In genomic region chr9:77981332-77981731, GRCh38 we compare ENCODE assay signal across 9 cellular contexts. TPM values are rescaled to one million over a fixed set of nuclear protein-coding genes. Genes with fewer than 3 reads are reported as not detected.
A peak's percentile ranks its signal among the peaks of the same experiment; 100 is the strongest.
DNase-seq lines count a peak whose midpoint lies in the region; ATAC-seq and TF ChIP-seq lines count a peak whose summit lies in the region.
"Had no signal": no experiment of that assay in that cellular context is flagged by ENCODE, and none has a peak within 500 bp of the region (broad histone marks: within the 10 kb centered on the region; RNA-seq: fewer than 3 reads in every experiment).

No MANE protein-coding gene starts in this region.

- H3K9me3 Mint-ChIP-seq in chondrocyte (ENCODE audit: low read depth) = no peaks in the 10 kb centered on the region
- no peaks in the 10 kb centered on the region for H3K9me3 Mint-ChIP-seq in naive thymus-derived CD4-positive, alpha-beta T cell
- H3K9me3 Mint-ChIP-seq: stimulated activated naive CD8-positive, alpha-beta T cell treated with anti-CD3 and anti-CD28 coated beads, Interleukin-15, Interleukin-2, amounts not matched to agents 100 ng/mL and 50 ng/mL, for 24 hours had no signal

- peaks cover 3% of the 10 kb centered on the region for H3K36me3 Mint-ChIP-seq in chondrocyte (ENCODE audit: low read depth)
- H3K36me3 Mint-ChIP-seq in naive thymus-derived CD4-positive, alpha-beta T cell = peaks cover 0 to 3% (median 0%) of the 10 kb centered on the region in 5 donors

- peak; percentile 11 for TF ChIP-seq CTCF in chondrocyte (IDR thresholded peaks at IDR 0.05)

- no peak overlapping the region for H3K18ac ChIP-seq in mesendoderm (ENCODE audit: low read length)

- peaks cover 52% of the 10 kb centered on the region for H3K4me1 Mint-ChIP-seq in chondrocyte (ENCODE audit: low read depth)
- H3K4me1 Mint-ChIP-seq in naive thymus-derived CD4-positive, alpha-beta T cell = peaks cover 59 to 89% (median 83%) of the 10 kb centered on the region in 7 donors

- no peak overlapping the region for H3K4me3 ChIP-seq in naive thymus-derived CD4-positive, alpha-beta T cell (ENCODE audit: low read length)
- H3K4me3 ChIP-seq in mesendoderm (ENCODE audit: low read length) = no peak overlapping the region

- WGBS in mesendoderm (ENCODE audit: extremely low coverage, insufficient coverage, low lambda C conversion rate) = no CpG with 5 or more reads among the region's 2 CpGs

- DNase-seq in NCI-H226 (peak; percentile 86), chondrocyte (ENCODE audit: low spot score) (no peak), mesendoderm (no peak), SW 1271 (lab: John Stamatoyannopoulos, UW) (no peak)
- no peak for DNase-seq in naive thymus-derived CD4-positive, alpha-beta T cell
- no peak for DNase-seq in activated naive CD4-positive, alpha-beta T cell (lab: John Stamatoyannopoulos, UW)

- H3K4ac ChIP-seq in mesendoderm (ENCODE audit: low read depth, low read length) = no peak overlapping the region

- H3K36me3 ChIP-seq in naive thymus-derived CD4-positive, alpha-beta T cell (ENCODE audit: control insufficient read depth in 2 of 3, insufficient read depth in 3 of 3, low read length in 3 of 3) = no peaks in the 10 kb centered on the region
- no peaks in the 10 kb centered on the region for H3K36me3 ChIP-seq in mesendoderm (ENCODE audit: control insufficient read depth, insufficient read depth, low read length)

- no peak overlapping the region for H3K27ac ChIP-seq in naive thymus-derived CD4-positive, alpha-beta T cell (ENCODE audit: low read depth, low read length)
- H3K27ac ChIP-seq in mesendoderm (ENCODE audit: low read depth, low read length) = no peak overlapping the region

- H3K9ac ChIP-seq in mesendoderm (ENCODE audit: low read length) = no peak overlapping the region

- POLR2A ChIA-PET in naive thymus-derived CD4-positive, alpha-beta T cell (lab: Charles Lee) = no interaction called here

- no peak overlapping the region for H2BK120ac ChIP-seq in mesendoderm (ENCODE audit: low read depth, low read length)

- peaks cover 23 to 62% of the 10 kb centered on the region in 2 donors for H3K4me1 ChIP-seq in naive thymus-derived CD4-positive, alpha-beta T cell (ENCODE audit: control insufficient read depth in 2 of 2, insufficient read depth in 2 of 2, low read length in 2 of 2)
- peaks cover 9% of the 10 kb centered on the region for H3K4me1 ChIP-seq in mesendoderm (ENCODE audit: control insufficient read depth, low read depth, low read length)

- CTCF ChIA-PET in naive thymus-derived CD4-positive, alpha-beta T cell (lab: Charles Lee) = interaction anchor here (0.8 to 0.9 kb wide), 2 partner anchors 52 to 54 kb away, joined by 3 to 4 read pairs; no protein-coding TSS in a partner anchor

- no peaks in the 10 kb centered on the region for H3K27me3 Mint-ChIP-seq in chondrocyte (ENCODE audit: low read depth)
- H3K27me3 Mint-ChIP-seq in naive thymus-derived CD4-positive, alpha-beta T cell = no peaks in the 10 kb centered on the region
- H3K27me3 Mint-ChIP-seq: stimulated activated naive CD8-positive, alpha-beta T cell treated with anti-CD3 and anti-CD28 coated beads, Interleukin-15, Interleukin-2, amounts not matched to agents 100 ng/mL and 50 ng/mL, for 24 hours had no signal

- no peaks in the 10 kb centered on the region for H3K27me3 ChIP-seq in naive thymus-derived CD4-positive, alpha-beta T cell (ENCODE audit: control insufficient read depth in 2 of 2, insufficient read depth in 2 of 2, low read length in 2 of 2)
- H3K27me3 ChIP-seq in mesendoderm (ENCODE audit: insufficient read depth, low read length, poor library complexity) = no peaks in the 10 kb centered on the region

- intact Hi-C loops in naive thymus-derived CD4-positive, alpha-beta T cell (cut with micrococcal nuclease) = loop anchor here in 1 of 2 donors (5.0 kb wide), 1 partner anchor 74 kb away; no protein-coding TSS in a partner anchor

- no peak overlapping the region for H3K23ac ChIP-seq in mesendoderm (ENCODE audit: low read length)

- peaks cover 25% of the 10 kb centered on the region for H3K79me2 ChIP-seq in mesendoderm (ENCODE audit: control insufficient read depth, insufficient read depth, low read length)

- H2BK5ac ChIP-seq in mesendoderm (ENCODE audit: low read length) = no peak overlapping the region

- ATAC-seq in GM19324 (IDR thresholded peaks at IDR 0.05; ENCODE audit: low FRiP score, unreplicated experiment) (peak; percentile 59), HG03571 (IDR thresholded peaks at IDR 0.05; ENCODE audit: unreplicated experiment) (no peak)
- peak; percentile 67 for ATAC-seq in naive thymus-derived CD4-positive, alpha-beta T cell

- peaks cover 20% of the 10 kb centered on the region for H3K79me1 ChIP-seq in mesendoderm (ENCODE audit: low read length)

- no peaks in the 10 kb centered on the region for H3K9me3 ChIP-seq in naive thymus-derived CD4-positive, alpha-beta T cell (ENCODE audit: control insufficient read depth in 2 of 3, low read length in 3 of 3)

- H3K56ac ChIP-seq in mesendoderm (ENCODE audit: low read length) = no peak overlapping the region

- H2BK15ac ChIP-seq in mesendoderm (replicated peaks; ENCODE audit: low read depth) = no peak overlapping the region

- H3K4me3 Mint-ChIP-seq in chondrocyte (ENCODE audit: unreplicated experiment) = peak overlapping the region; percentile 5
- peak overlapping the region; percentile 48 to 76 (median 64) for H3K4me3 Mint-ChIP-seq in naive thymus-derived CD4-positive, alpha-beta T cell
- H3K4me3 Mint-ChIP-seq: stimulated activated naive CD8-positive, alpha-beta T cell treated with anti-CD3 and anti-CD28 coated beads, Interleukin-15, Interleukin-2, amounts not matched to agents 100 ng/mL and 50 ng/mL, for 24 hours had no signal

- no peak overlapping the region for H4K5ac ChIP-seq in mesendoderm (ENCODE audit: low read length)

- H4K8ac ChIP-seq in mesendoderm (ENCODE audit: low read depth, low read length) = no peak overlapping the region

- H2AK5ac ChIP-seq in mesendoderm (ENCODE audit: low read length) = no peak overlapping the region

- H3K4me2 ChIP-seq in mesendoderm (ENCODE audit: low read length) = no peak overlapping the region

- peak overlapping the region; percentile 79 for H3K27ac Mint-ChIP-seq in chondrocyte (ENCODE audit: unreplicated experiment)
- peak overlapping the region; percentile 21 to 85 (median 78) for H3K27ac Mint-ChIP-seq in naive thymus-derived CD4-positive, alpha-beta T cell
- H3K27ac Mint-ChIP-seq: stimulated activated naive CD8-positive, alpha-beta T cell treated with anti-CD3 and anti-CD28 coated beads, Interleukin-15, Interleukin-2, amounts not matched to agents 100 ng/mL and 50 ng/mL, for 24 hours had no signal

RNA-seq across cellular contexts. Expression of gene GNAQ, which starts 50.3 kb away (rescaled TPM):
- 73.8 to 88.3 TPM (median 87.0 TPM) in 3 replicates for total RNA-seq in chondrocyte
- total RNA-seq in naive thymus-derived CD4-positive, alpha-beta T cell = 10 to 100 TPM; 37.7 to 60.6 (median 47.7) TPM
- 10 to 100 TPM in 1 of 2 donors, 1 to 10 TPM in 1; 7.2 to 11.4 TPM for polyA plus RNA-seq in naive thymus-derived CD4-positive, alpha-beta T cell
- polyA plus RNA-seq in mesendoderm (2013, experiment 1 of 2) = 35.6 TPM
- 36.2 TPM for polyA plus RNA-seq in mesendoderm (2013, experiment 2 of 2)
